ENCODE assay signal across 2 cellular contexts in the genomic region with DNA sequence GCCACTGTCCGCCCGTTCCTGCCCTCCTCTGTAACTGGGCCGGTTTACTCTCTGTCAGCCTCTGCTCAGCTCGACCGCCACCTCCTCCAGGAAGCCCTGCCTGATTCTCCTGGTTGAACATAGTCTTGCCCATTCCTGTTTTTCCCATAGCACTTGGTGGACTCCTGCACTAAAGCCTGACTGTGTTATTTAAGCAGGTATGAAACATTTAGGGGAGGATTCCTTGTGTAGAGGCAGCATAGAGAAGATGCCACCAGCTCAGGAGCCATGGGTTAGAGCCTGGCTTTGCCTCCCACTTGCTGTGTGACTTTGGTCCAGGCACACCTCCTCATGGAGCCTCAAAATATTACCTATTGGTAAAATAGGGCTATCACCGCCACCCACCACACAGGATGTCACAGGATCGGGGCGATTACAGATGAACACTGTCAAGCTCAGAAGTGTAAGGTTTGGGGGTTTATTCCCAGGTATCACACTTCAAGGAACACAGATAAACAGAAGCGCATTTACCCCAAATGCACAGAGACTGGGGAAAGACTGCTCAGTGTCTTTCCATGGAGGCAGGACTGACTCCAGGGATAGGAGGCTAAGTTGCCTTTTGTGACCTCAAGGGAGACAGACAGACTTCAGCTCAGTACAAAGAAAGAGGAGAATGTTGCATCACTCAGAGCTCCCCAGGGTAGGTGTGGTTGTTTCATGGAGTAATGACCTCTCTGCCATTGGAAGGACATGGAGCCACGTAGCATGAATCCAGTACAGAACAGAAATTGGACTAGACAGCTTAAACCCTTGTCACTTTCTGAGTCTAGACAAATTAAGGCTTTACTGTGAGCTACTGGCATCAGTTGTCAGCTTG.
TF ChIP-seq lines count a peak whose summit lies in the region.

No MANE protein-coding gene starts in this region.

TF ChIP-seq in H1, 55 proteins besides CTCF, POLR2A, EP300 and RAD21:
- TF ChIP-seq CEBPB (IDR thresholded peaks at IDR 0.05; ENCODE audit: low read depth, low read length) (peak; percentile 67), KDM4A (IDR thresholded peaks at IDR 0.05; ENCODE audit: low read depth, low read length, severe bottlenecking) (no peak)

TF ChIP-seq in SK-N-SH treated with all-trans-retinoic acid at 6 μM for 48 hours, 23 proteins besides CTCF, POLR2A, EP300 and RAD21:
- TF ChIP-seq ESRRG (CRISPR knock-in tag; IDR thresholded peaks at IDR 0.05) (no peak), ZFP3 (CRISPR knock-in tag; IDR thresholded peaks at IDR 0.05) (no peak), ISL1 (CRISPR knock-in tag; IDR thresholded peaks at IDR 0.05) (no peak), ZFP30 (CRISPR knock-in tag; IDR thresholded peaks at IDR 0.05) (no peak), GLIS3 (CRISPR knock-in tag; IDR thresholded peaks at IDR 0.05) (no peak), ZNF8 (CRISPR knock-in tag; IDR thresholded peaks at IDR 0.05) (no peak), BACH2 (CRISPR knock-in tag; IDR thresholded peaks at IDR 0.05; ENCODE audit: borderline replicate concordance) (no peak), ZNF565 (CRISPR knock-in tag; conservative IDR thresholded peaks at IDR 0.05; ENCODE audit: low read depth) (no peak), ZNF70 (CRISPR knock-in tag; IDR thresholded peaks at IDR 0.05) (no peak), SNAI2 (CRISPR knock-in tag; IDR thresholded peaks at IDR 0.05) (no peak), CSDC2 (CRISPR knock-in tag; IDR thresholded peaks at IDR 0.05) (no peak), PPARA (CRISPR knock-in tag; IDR thresholded peaks at IDR 0.05; ENCODE audit: borderline replicate concordance) (no peak), TSHZ2 (CRISPR knock-in tag; IDR thresholded peaks at IDR 0.05) (no peak), ZC3H10 (CRISPR knock-in tag; IDR thresholded peaks at IDR 0.05) (no peak), OSR1 (CRISPR knock-in tag; IDR thresholded peaks at IDR 0.05) (no peak), PATZ1 (CRISPR knock-in tag; IDR thresholded peaks at IDR 0.05; ENCODE audit: borderline replicate concordance) (no peak), RARB (CRISPR knock-in tag; IDR thresholded peaks at IDR 0.05) (no peak), CREB5 (CRISPR knock-in tag; IDR thresholded peaks at IDR 0.05; ENCODE audit: low read depth) (no peak)
- TF ChIP-seq, protein P1, sequence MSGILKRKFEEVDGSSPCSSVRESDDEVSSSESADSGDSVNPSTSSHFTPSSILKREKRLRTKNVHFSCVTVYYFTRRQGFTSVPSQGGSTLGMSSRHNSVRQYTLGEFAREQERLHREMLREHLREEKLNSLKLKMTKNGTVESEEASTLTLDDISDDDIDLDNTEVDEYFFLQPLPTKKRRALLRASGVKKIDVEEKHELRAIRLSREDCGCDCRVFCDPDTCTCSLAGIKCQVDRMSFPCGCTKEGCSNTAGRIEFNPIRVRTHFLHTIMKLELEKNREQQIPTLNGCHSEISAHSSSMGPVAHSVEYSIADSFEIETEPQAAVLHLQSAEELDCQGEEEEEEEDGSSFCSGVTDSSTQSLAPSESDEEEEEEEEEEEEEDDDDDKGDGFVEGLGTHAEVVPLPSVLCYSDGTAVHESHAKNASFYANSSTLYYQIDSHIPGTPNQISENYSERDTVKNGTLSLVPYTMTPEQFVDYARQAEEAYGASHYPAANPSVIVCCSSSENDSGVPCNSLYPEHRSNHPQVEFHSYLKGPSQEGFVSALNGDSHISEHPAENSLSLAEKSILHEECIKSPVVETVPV (CRISPR knock-in tag; IDR thresholded peaks at IDR 0.05), result no peak
- TF ChIP-seq, protein P2, sequence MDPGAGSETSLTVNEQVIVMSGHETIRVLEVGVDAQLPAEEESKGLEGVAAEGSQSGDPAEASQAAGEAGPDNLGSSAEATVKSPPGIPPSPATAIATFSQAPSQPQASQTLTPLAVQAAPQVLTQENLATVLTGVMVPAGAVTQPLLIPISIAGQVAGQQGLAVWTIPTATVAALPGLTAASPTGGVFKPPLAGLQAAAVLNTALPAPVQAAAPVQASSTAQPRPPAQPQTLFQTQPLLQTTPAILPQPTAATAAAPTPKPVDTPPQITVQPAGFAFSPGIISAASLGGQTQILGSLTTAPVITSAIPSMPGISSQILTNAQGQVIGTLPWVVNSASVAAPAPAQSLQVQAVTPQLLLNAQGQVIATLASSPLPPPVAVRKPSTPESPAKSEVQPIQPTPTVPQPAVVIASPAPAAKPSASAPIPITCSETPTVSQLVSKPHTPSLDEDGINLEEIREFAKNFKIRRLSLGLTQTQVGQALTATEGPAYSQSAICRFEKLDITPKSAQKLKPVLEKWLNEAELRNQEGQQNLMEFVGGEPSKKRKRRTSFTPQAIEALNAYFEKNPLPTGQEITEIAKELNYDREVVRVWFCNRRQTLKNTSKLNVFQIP (CRISPR knock-in tag; IDR thresholded peaks at IDR 0.05; ENCODE audit: borderline replicate concordance, low read depth), result no peak
